Comparison of ENCODE assay signal across 9 cellular contexts in the genomic region with DNA sequence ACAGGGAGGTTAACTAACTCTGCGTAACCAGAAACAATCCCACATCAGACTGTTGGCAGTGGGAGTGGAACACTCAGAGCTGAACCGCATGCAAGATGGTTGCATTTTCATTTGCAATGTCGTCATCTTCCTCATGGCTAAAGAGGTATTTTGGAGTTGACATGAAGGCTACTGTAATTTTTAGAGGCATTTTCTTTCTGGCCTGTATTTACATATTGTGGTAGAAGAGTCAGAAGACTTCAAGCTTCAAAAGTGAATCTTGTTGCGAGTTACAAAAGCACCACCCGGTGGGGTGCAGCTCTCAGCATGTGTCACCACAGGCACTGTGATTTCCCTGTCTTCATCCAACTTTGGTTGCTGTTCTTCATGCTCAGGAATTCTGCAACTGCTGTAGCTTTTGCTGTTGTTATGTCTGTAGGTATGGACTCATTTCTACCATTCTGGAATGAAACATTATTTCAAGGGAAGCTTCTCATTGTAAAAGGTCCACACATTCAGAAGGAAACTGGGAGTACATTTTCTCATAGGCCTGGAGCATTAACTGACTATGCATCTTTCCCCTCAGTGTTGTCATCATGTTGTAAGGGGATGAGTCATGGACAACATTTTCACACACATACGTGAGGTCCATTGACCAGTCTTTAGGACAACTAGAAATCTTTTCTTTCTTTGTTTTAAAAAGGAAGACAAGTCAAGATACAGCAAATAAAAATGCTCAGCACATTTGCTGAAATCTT. TPM values are rescaled to one million over a fixed set of nuclear protein-coding genes. Genes with fewer than 3 reads are reported as not detected.
DNase-seq lines count a peak whose midpoint lies in the region; ATAC-seq, FAIRE-seq and TF ChIP-seq lines count a peak whose summit lies in the region.
"Had no signal": no experiment of that assay in that cellular context is flagged by ENCODE, and none has a peak within 500 bp of the region (broad histone marks: within the 10 kb centered on the region; RNA-seq: fewer than 3 reads in every experiment).

No MANE protein-coding gene starts in this region.

- H4K8ac ChIP-seq in neuronal stem cell (ENCODE audit: low read depth, low read length): no peak overlapping the region

- H3K18ac ChIP-seq in neuronal stem cell (ENCODE audit: low read length): no peak overlapping the region

- no peak overlapping the region for H3K14ac ChIP-seq in neuronal stem cell (ENCODE audit: low read length)

- H3K79me2 ChIP-seq in GM12878 (ENCODE audit: control insufficient read depth, insufficient read depth, low read length): no peaks in the 10 kb centered on the region

- intact Hi-C loops in GM12878 (cut with micrococcal nuclease; ENCODE audit: unreplicated experiment): no loop called here

- no peak overlapping the region for H3K4ac ChIP-seq in neuronal stem cell (ENCODE audit: low read length)

- H3K79me1 ChIP-seq in neuronal stem cell (ENCODE audit: low read depth, low read length): no peaks in the 10 kb centered on the region

- H2BK5ac ChIP-seq in neuronal stem cell (ENCODE audit: low read length): no peak overlapping the region

- SMC1A ChIA-PET in GM12878 (lab: Charles Lee; ENCODE audit: uncharacterized antibody, unreplicated experiment): interaction anchor here (1.1 kb wide), 1 partner anchor 22 kb away, joined by 3 read pairs; no protein-coding TSS in a partner anchor

- peaks cover 0 to 2% of the 10 kb centered on the region in 2 experiments; a peak in 1 of 4 replicates for H3K27me3 ChIP-seq in GM12878 (replicated peaks in 1 of 2; ENCODE audit: control insufficient read depth in 2 of 2, insufficient read depth in 2 of 2, low read length in 1 of 2)
- no peaks in the 10 kb centered on the region for H3K27me3 ChIP-seq in neuronal stem cell (ENCODE audit: control insufficient read depth in 3 of 3, insufficient read depth in 3 of 3, low read depth in 1 of 3, low read length in 3 of 3)
- H3K27me3 ChIP-seq: ovary had no signal

- H3K23ac ChIP-seq in neuronal stem cell (ENCODE audit: low read depth, low read length, poor library complexity): no peak overlapping the region

- no peaks in the 10 kb centered on the region; the same call in 2 of the 3 replicates for H3K9me3 ChIP-seq in GM12878 (replicated peaks; ENCODE audit: control insufficient read depth, insufficient read depth, low read length)
- peaks cover 0 to 3% of the 10 kb centered on the region in 2 donors for H3K9me3 ChIP-seq in neuronal stem cell (replicated peaks in 1 of 2; ENCODE audit: control insufficient read depth in 2 of 2, insufficient read depth in 1 of 2, low read depth in 1 of 2, low read length in 2 of 2)
- H3K9me3 ChIP-seq: ovary had no signal

- peak; percentile 19 for DNase-seq in HPDE6-E6E7 (ENCODE audit: extremely low spot score)
- no peak for DNase-seq in GM12878 (ENCODE audit: low read depth, low spot score)
- DNase-seq in skeletal muscle cell (ENCODE audit: low read depth): peak; percentile 87
- DNase-seq in NCI-H345 (lab: John Stamatoyannopoulos, UW): no peak
- DNase-seq in neuronal stem cell (ENCODE audit: low spot score): no peak
- DNase-seq: effector CD4-positive, alpha-beta T cell; ovary had no signal

- H2BK120ac ChIP-seq in neuronal stem cell (ENCODE audit: low read depth, low read length): no peak overlapping the region

- RAD21 ChIA-PET in GM12878 (lab: Charles Lee; ENCODE audit: unreplicated experiment): no interaction called here

- POLR2A ChIA-PET in GM12878 (lab: Charles Lee): no interaction called here

- CTCF ChIA-PET in GM12878 (lab: Yijun Ruan, JAX): interaction anchor here (0.8 kb wide), 1 partner anchor 38 kb away, joined by 4 read pairs; no protein-coding TSS in a partner anchor

- BruUV-seq in GM12878 (replicated peaks; lab: Mats Ljungman, UMichigan): no TSS peak

- no peaks in the 10 kb centered on the region for H3K36me3 ChIP-seq in GM12878 (ENCODE audit: control insufficient read depth in 2 of 2, insufficient read depth in 2 of 2, low read length in 1 of 2)
- no peaks in the 10 kb centered on the region for H3K36me3 ChIP-seq in neuronal stem cell (replicated peaks in 1 of 2; ENCODE audit: control insufficient read depth in 2 of 2, insufficient read depth in 2 of 2, low read length in 2 of 2)
- H3K36me3 ChIP-seq: ovary had no signal

- no peak overlapping the region for H2BK12ac ChIP-seq in neuronal stem cell (ENCODE audit: low read length)

- TF ChIP-seq POLR2A in GM12878 (IDR thresholded peaks at IDR 0.05; ENCODE audit: low read depth, low read length): no peak

- 0 out of 2 replicates have a peak, but pooled peaks have one; percentile 12 for TF ChIP-seq RAD21 in GM12878 (IDR thresholded peaks at IDR 0.05; ENCODE audit: insufficient read depth, low read depth, low read length)

- no peak overlapping the region for H3K9ac ChIP-seq in GM12878 (ENCODE audit: control insufficient read depth, insufficient read depth, low read length)
- no peak overlapping the region for H3K9ac ChIP-seq in neuronal stem cell (ENCODE audit: low read depth, low read length, poor library complexity)

- H3K27ac ChIP-seq in GM12878 (ENCODE audit: control insufficient read depth, insufficient read depth): no peak overlapping the region
- H3K27ac ChIP-seq in neuronal stem cell (replicated peaks; ENCODE audit: low read length): no peak overlapping the region
- H3K27ac ChIP-seq: ovary had no signal

- H2BK15ac ChIP-seq in neuronal stem cell (ENCODE audit: low read length): no peak overlapping the region

- H2AK5ac ChIP-seq in neuronal stem cell (ENCODE audit: low read depth, low read length): no peak overlapping the region

- peak; percentile 18 for FAIRE-seq in GM12878 (lab: Jason Lieb, UNC)

- ATAC-seq in GM19463 (IDR thresholded peaks at IDR 0.05; ENCODE audit: unreplicated experiment) (peak; percentile 43), GM12878 (peak; percentile 63), GM21825 (IDR thresholded peaks at IDR 0.05; ENCODE audit: unreplicated experiment) (no peak)

- no peak for TF ChIP-seq EP300 in GM12878 (IDR thresholded peaks at IDR 0.05; ENCODE audit: borderline replicate concordance in 1 of 2, control insufficient read depth in 1 of 2, low read depth in 2 of 2, low read length in 2 of 2)

- in situ Hi-C loops in GM12878 (cut with MboI): no loop called here

- H4K91ac ChIP-seq in neuronal stem cell (ENCODE audit: low read depth, low read length, poor library complexity): no peak overlapping the region

- no peak overlapping the region for H3K4me2 ChIP-seq in GM12878 (ENCODE audit: control insufficient read depth, insufficient read depth)
- H3K4me2 ChIP-seq in neuronal stem cell (ENCODE audit: insufficient read depth, low read length, poor library complexity, severe bottlenecking): no peak overlapping the region

- TF ChIP-seq CTCF in GM12878 (IDR thresholded peaks at IDR 0.05 in 2 of 3, conservative IDR thresholded peaks at IDR 0.05 in 1 of 3; ENCODE audit: control insufficient read depth in 2 of 3, extremely low read depth in 1 of 3, insufficient read depth in 1 of 3, low read depth in 3 of 3, low read length in 3 of 3): no peak; a peak in 1 of 6 replicates

- no peaks in the 10 kb centered on the region for H3K4me1 ChIP-seq in GM12878 (ENCODE audit: control insufficient read depth, insufficient read depth, low read length)
- peaks cover 2 to 4% of the 10 kb centered on the region in 2 donors for H3K4me1 ChIP-seq in neuronal stem cell (ENCODE audit: control insufficient read depth in 2 of 2, insufficient read depth in 1 of 2, low read depth in 1 of 2, low read length in 2 of 2)

- no peak overlapping the region for H3K4me3 ChIP-seq in GM12878
- no peak overlapping the region for H3K4me3 ChIP-seq in skeletal muscle cell (ENCODE audit: low read depth, low read length)
- no peak overlapping the region for H3K4me3 ChIP-seq in neuronal stem cell (ENCODE audit: low read length in 2 of 2)
- H3K4me3 ChIP-seq: ovary had no signal

- no peaks in the 10 kb centered on the region for H4K20me1 ChIP-seq in GM12878 (ENCODE audit: control insufficient read depth, insufficient read depth)

- 15% methylated on average over 6 of the region's 6 CpGs for WGBS in GM12878 (ENCODE audit: insufficient coverage, insufficient replicate concordance, low lambda C conversion rate, missing lambda C conversion rate)
- no CpG with 5 or more reads among the region's 6 CpGs for WGBS in neuronal stem cell (ENCODE audit: extremely low coverage in 2 of 2, insufficient read length in 2 of 2, insufficient replicate concordance in 1 of 2), 2 donors

- H2AFZ ChIP-seq in GM12878 (ENCODE audit: control insufficient read depth, low read depth, low read length) (no peak overlapping the region), neuronal stem cell (ENCODE audit: low read length) (no peak overlapping the region)

TF ChIP-seq in GM12878, 131 proteins besides CTCF, POLR2A, EP300 and RAD21 (continues in another document):
- TF ChIP-seq POU2F2 (IDR thresholded peaks at IDR 0.05; ENCODE audit: borderline replicate concordance, low read depth, low read length): peak; percentile 61; the same call in 1 of the 3 replicates
- no peak for TF ChIP-seq NR2F1 (conservative IDR thresholded peaks at IDR 0.05)
- TF ChIP-seq, protein P1, sequence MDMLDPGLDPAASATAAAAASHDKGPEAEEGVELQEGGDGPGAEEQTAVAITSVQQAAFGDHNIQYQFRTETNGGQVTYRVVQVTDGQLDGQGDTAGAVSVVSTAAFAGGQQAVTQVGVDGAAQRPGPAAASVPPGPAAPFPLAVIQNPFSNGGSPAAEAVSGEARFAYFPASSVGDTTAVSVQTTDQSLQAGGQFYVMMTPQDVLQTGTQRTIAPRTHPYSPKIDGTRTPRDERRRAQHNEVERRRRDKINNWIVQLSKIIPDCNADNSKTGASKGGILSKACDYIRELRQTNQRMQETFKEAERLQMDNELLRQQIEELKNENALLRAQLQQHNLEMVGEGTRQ (IDR thresholded peaks at IDR 0.05; ENCODE audit: borderline replicate concordance, low read depth, low read length): no peak
- no peak for TF ChIP-seq SMARCA5 (IDR thresholded peaks at IDR 0.05)

RNA-seq across cellular contexts. Expression of a gene that starts 35.4 kb away (rescaled TPM):
- not detected in 2 replicates for total RNA-seq in GM12878 (2013; cell fraction: nucleolus; rRNA removed)
- total RNA-seq in GM12878 (2014; rRNA removed) (not detected in 2 replicates), GM12878 (2014; rRNA removed; fragmentation: Illumina TruSeq; extraction: Trizol) (not detected in 2 replicates), GM12878 (2021) (not detected in 2 replicates)
- not detected for polyA plus RNA-seq in GM12878 (2011; ENCODE audit: low read depth)
- polyA plus RNA-seq in GM12878 (2011; rRNA removed) (not detected in 2 replicates), GM12878 (2014; fragmentation: Illumina TruSeq; extraction: Trizol) (not detected in 2 replicates), GM12878 (2014; fragmentation: Nextera tagmentation; extraction: Ambion mirVana) (not detected), GM12878 (2014; rRNA removed) (not detected in 2 replicates), GM12878 (2016; fragmentation: Nextera tagmentation; extraction: Ambion mirVana) (not detected)
- polyA plus RNA-seq in GM12878 (2011; cell fraction: cytosol; rRNA removed): not detected in 2 replicates
- polyA plus RNA-seq in GM12878 (2011; cell fraction: nucleus; rRNA removed): not detected in 2 replicates
- not detected in 2 replicates for polyA plus RNA-seq in GM12878 (2012)
- not detected in 2 replicates for polyA minus RNA-seq in GM12878 (2011; rRNA and poly(A)+ RNA removed)
- not detected in 2 replicates for polyA minus RNA-seq in GM12878 (2011; cell fraction: cytosol; rRNA and poly(A)+ RNA removed)
- not detected in 2 replicates for polyA minus RNA-seq in GM12878 (2011; cell fraction: nucleus; rRNA and poly(A)+ RNA removed)
- 0.15 TPM for polyA plus RNA-seq in neuronal stem cell (2013, experiment 1 of 2)
- polyA plus RNA-seq in neuronal stem cell (2013, experiment 2 of 2): 0.12 TPM

Comparison
In these comparisons a context has a peak if more than half of its experiments do, and no peak if none do; other contexts are left out.
1. DNase-seq: peak in HPDE6-E6E7 (single experiment) and skeletal muscle cell (single experiment); none in GM12878 (single experiment), NCI-H345 (single experiment) and neuronal stem cell (single experiment).